In the genomic region with DNA sequence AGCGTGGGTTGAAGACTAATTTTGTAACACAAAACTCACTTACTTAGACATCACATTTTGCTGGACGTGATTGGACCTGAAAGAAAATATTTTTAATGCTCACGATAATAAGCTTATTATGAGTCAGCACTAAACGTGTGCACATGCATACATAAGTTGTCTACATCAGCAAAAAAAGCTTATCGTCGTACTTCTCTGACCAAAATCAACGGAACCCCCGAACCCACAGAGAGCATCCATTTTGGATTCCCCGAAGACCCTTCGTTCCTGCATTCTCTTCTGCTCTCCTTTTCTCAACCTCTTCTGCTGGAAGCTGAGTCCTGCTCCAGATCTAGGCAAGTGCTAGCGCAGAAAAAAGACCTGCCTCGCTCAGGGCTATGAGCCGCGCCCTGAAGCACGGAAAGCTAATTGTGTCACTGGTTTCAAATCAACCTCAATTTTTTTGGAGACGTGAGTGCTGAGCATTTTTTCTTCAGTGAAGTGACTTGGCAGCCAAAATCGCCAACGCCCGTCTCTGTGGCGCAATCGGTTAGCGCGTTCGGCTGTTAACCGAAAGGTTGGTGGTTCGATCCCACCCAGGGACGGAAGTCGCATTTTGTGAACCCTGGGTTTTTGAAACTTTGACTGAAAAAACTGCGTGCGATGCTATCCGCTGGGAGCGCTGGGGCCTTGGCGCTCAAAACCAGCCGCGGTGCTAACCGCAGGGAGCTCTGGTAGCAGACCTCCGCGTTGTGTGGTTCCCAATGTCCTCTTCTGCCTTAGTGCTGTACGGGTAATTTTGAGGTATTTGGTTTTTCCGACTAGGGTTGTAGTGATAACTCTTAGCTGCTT, we compare ENCODE assay signal across 8 cellular contexts. TPM values are rescaled to one million over a fixed set of nuclear protein-coding genes. Genes with fewer than 3 reads are reported as not detected.
DNase-seq lines count a peak whose midpoint lies in the region; ATAC-seq, FAIRE-seq and TF ChIP-seq lines count a peak whose summit lies in the region.
"Not testable (repeated sequence)": the region's sequence is repeated elsewhere in the genome, so short reads cannot be mapped to it uniquely, and the experiment has no call there.

No MANE protein-coding gene starts in this region.

- DNase-seq in AG04449 (ENCODE audit: low read depth, low spot score), result peak; percentile 40
- DNase-seq in NCI-H345 (lab: John Stamatoyannopoulos, UW), result peak; percentile 34
- DNase-seq in activated CD4-positive, CD25-positive, alpha-beta regulatory T cell treated with anti-CD3 and anti-CD28 coated beads, Interleukin-2, amount 50 U/mL, for 72 hours, result peak; percentile 92
- DNase-seq in central memory CD8-positive, alpha-beta T cell (ENCODE audit: low spot score in 2 of 2), result peak; percentile 91 to 93
- peak; percentile 56 for DNase-seq in keratinocyte (ENCODE audit: low read depth, low spot score)
- peak; percentile 100 for DNase-seq in stimulated activated CD4-positive, alpha-beta T cell treated with anti-CD3 and anti-CD28 coated beads, Interleukin-12 subunit alpha, Interleukin-12 subunit beta, amount 100 ng/mL, for 4 hours

- peak overlapping the region; percentile 84 for H3K9ac ChIP-seq in keratinocyte (ENCODE audit: control insufficient read depth, extremely low read depth, insufficient read depth, low read length)

- H3K27ac Mint-ChIP-seq in central memory CD8-positive, alpha-beta T cell (ENCODE audit: low read depth), result peak overlapping the region; percentile 99

- not testable (repeated sequence) for H3K27me3 ChIP-seq in keratinocyte (ENCODE audit: control insufficient read depth, extremely low read depth, insufficient read depth, low read length)

- not testable (repeated sequence) for H3K27me3 Mint-ChIP-seq in central memory CD8-positive, alpha-beta T cell

- POLR2A ChIA-PET in AG04449 (lab: Yijun Ruan, JAX), result interaction anchor here (1.7 kb wide), 1 partner anchor 9 kb away, joined by 4 read pairs; no protein-coding TSS in a partner anchor

- not testable (repeated sequence) for H4K20me1 ChIP-seq in keratinocyte (ENCODE audit: control insufficient read depth, extremely low read depth, insufficient read depth, low read length)

- not testable (repeated sequence) for H3K9me1 ChIP-seq in keratinocyte (ENCODE audit: control insufficient read depth, extremely low read depth, insufficient read depth, low read length)

- peak overlapping the region; percentile 89 for H3K27ac ChIP-seq in keratinocyte (ENCODE audit: control insufficient read depth, insufficient read depth, low read length)

- H3K4me2 ChIP-seq in keratinocyte (ENCODE audit: control insufficient read depth, extremely low read depth, insufficient read depth, low read depth, low read length), result peak overlapping the region; percentile 82

- ATAC-seq in GM18868 (IDR thresholded peaks at IDR 0.05; ENCODE audit: unreplicated experiment), result peak; percentile 52
- ATAC-seq in HG03103 (IDR thresholded peaks at IDR 0.05; ENCODE audit: low read depth, unreplicated experiment), result peak; percentile 48
- ATAC-seq in central memory CD8-positive, alpha-beta T cell (replicated peaks; ENCODE audit: extremely low read depth, poor library complexity, severe bottlenecking), result peak; percentile 56

- peak overlapping the region; percentile 98 for H2AFZ ChIP-seq in keratinocyte (ENCODE audit: control insufficient read depth, low read length)

- H3K79me2 ChIP-seq in keratinocyte (ENCODE audit: control insufficient read depth, insufficient read depth, low read length), result not testable (repeated sequence)

- CTCF ChIA-PET in AG04449 (lab: Yijun Ruan, JAX), result interaction anchor here (0.9 to 1.5 kb wide), 2 partner anchors 56 to 200 kb away, joined by 5 to 6 read pairs; no protein-coding TSS in a partner anchor

- H3K4me3 ChIP-seq in AG04449 (ENCODE audit: low read depth, low read length) (peak overlapping the region; percentile 74), keratinocyte (ENCODE audit: control insufficient read depth in 2 of 3, extremely low read depth in 1 of 3, insufficient read depth in 2 of 3, low read depth in 1 of 3, low read length in 3 of 3) (peak overlapping the region; percentile 48 to 90 (median 81))

- dilution Hi-C loops in keratinocyte (cut with MboI; ENCODE audit: extremely low pct_ligation_motif_present, low sequenced_read_pairs), result not testable (repeated sequence)

- not testable (repeated sequence) for H3K36me3 ChIP-seq in keratinocyte (ENCODE audit: control insufficient read depth in 2 of 2, extremely low read depth in 1 of 2, insufficient read depth in 2 of 2, low read length in 2 of 2)

- H3K4me1 ChIP-seq in keratinocyte (ENCODE audit: control insufficient read depth, extremely low read depth, insufficient read depth, low read length), result not testable (repeated sequence)

- H3K36me3 Mint-ChIP-seq in central memory CD8-positive, alpha-beta T cell (ENCODE audit: insufficient read depth), result peaks cover 20% of the 10 kb centered on the region

- H3K9me3 Mint-ChIP-seq in central memory CD8-positive, alpha-beta T cell, result not testable (repeated sequence)

- not testable (repeated sequence) for H3K9me3 ChIP-seq in keratinocyte (ENCODE audit: control insufficient read depth, low read depth, low read length)

- peak; percentile 53 for FAIRE-seq in keratinocyte (lab: Jason Lieb, UNC)

- TF ChIP-seq CTCF in AG04449 (IDR thresholded peaks at IDR 0.05; ENCODE audit: insufficient read depth, low read length, missing control alignments); keratinocyte (optimal IDR thresholded peaks at IDR 0.05 in 1 of 3, IDR thresholded peaks at IDR 0.05 in 1 of 3, conservative IDR thresholded peaks at IDR 0.05 in 1 of 3; ENCODE audit: extremely low read depth in 1 of 3, insufficient read depth in 2 of 3, low read length in 3 of 3): not testable (repeated sequence)

- peaks cover 47% of the 10 kb centered on the region for H3K4me1 Mint-ChIP-seq in central memory CD8-positive, alpha-beta T cell

- H3K4me3 Mint-ChIP-seq in central memory CD8-positive, alpha-beta T cell, result peak overlapping the region; percentile 91

RNA-seq across cellular contexts. Expression of gene FCGR3A, which starts 9.7 kb away (rescaled TPM):
- not detected in 3 replicates for polyA plus RNA-seq in keratinocyte
- polyA plus RNA-seq in keratinocyte (2011; ENCODE audit: low read depth), result not detected
- not detected in 2 replicates for polyA plus RNA-seq in keratinocyte (2011; cell fraction: cytosol; rRNA removed)
- not detected in 2 replicates for polyA plus RNA-seq in keratinocyte (2011; cell fraction: nucleus; rRNA removed)
- polyA plus RNA-seq in keratinocyte (2012; ENCODE audit: low replicate concordance), result not detected in 2 replicates
- not detected in 3 replicates for polyA minus RNA-seq in keratinocyte
- not detected for polyA minus RNA-seq in keratinocyte (2011; cell fraction: cytosol; rRNA and poly(A)+ RNA removed)
- not detected in 2 replicates for polyA minus RNA-seq in keratinocyte (2011; cell fraction: nucleus; rRNA and poly(A)+ RNA removed)

RNA-seq across cellular contexts. Expression of gene HSPA6, which starts 15.6 kb away (rescaled TPM):
- polyA plus RNA-seq in keratinocyte, result 0.26 to 0.31 TPM (median 0.27 TPM) in 3 replicates
- polyA plus RNA-seq in keratinocyte (2011; ENCODE audit: low read depth), result 5.5 TPM
- 0.09 and 0.10 TPM in 2 replicates for polyA plus RNA-seq in keratinocyte (2011; cell fraction: cytosol; rRNA removed)
- polyA plus RNA-seq in keratinocyte (2011; cell fraction: nucleus; rRNA removed), result 0.33 and 0.51 TPM in 2 replicates
- 0.60 and 8.0 TPM in 2 replicates for polyA plus RNA-seq in keratinocyte (2012; ENCODE audit: low replicate concordance)
- polyA minus RNA-seq in keratinocyte, result 0.58 to 0.66 TPM in 2 of 3 replicates, not detected in the other
- 0.77 TPM for polyA minus RNA-seq in keratinocyte (2011; cell fraction: cytosol; rRNA and poly(A)+ RNA removed)
- 0.62 and 0.74 TPM in 2 replicates for polyA minus RNA-seq in keratinocyte (2011; cell fraction: nucleus; rRNA and poly(A)+ RNA removed)

RNA-seq across cellular contexts. Expression of gene FCGR2A, which starts 34.7 kb away (rescaled TPM):
- polyA plus RNA-seq in keratinocyte, result 0.08 TPM in 1 of 3 replicates, not detected in the others
- not detected for polyA plus RNA-seq in keratinocyte (2011; ENCODE audit: low read depth)
- 0.02 TPM in 1 of 2 replicates, not detected in the other for polyA plus RNA-seq in keratinocyte (2011; cell fraction: cytosol; rRNA removed)
- polyA plus RNA-seq in keratinocyte (2011; cell fraction: nucleus; rRNA removed), result 0.08 TPM in 1 of 2 replicates, not detected in the other
- not detected in 2 replicates for polyA plus RNA-seq in keratinocyte (2012; ENCODE audit: low replicate concordance)
- not detected in 3 replicates for polyA minus RNA-seq in keratinocyte
- not detected for polyA minus RNA-seq in keratinocyte (2011; cell fraction: cytosol; rRNA and poly(A)+ RNA removed)
- not detected in 2 replicates for polyA minus RNA-seq in keratinocyte (2011; cell fraction: nucleus; rRNA and poly(A)+ RNA removed)

Comparison
In these comparisons a context has a peak if more than half of its experiments do, and no peak if none do; other contexts are left out.
1. Peak in every context shown above with its lines: DNase-seq, ATAC-seq, H3K4me3 ChIP-seq and H3K27ac ChIP-seq.
2. DNase-seq: peak in every context shown above with its lines; median percentile 100 in stimulated activated CD4-positive, alpha-beta T cell treated with anti-CD3 and anti-CD28 coated beads, Interleukin-12 subunit alpha, Interleukin-12 subunit beta, amount 100 ng/mL, for 4 hours; 92 in activated CD4-positive, CD25-positive, alpha-beta regulatory T cell treated with anti-CD3 and anti-CD28 coated beads, Interleukin-2, amount 50 U/mL, for 72 hours; 92 in central memory CD8-positive, alpha-beta T cell; 56 in keratinocyte; 40 in AG04449; 34 in NCI-H345.